Comparison of ENCODE assay signal across 17 cellular contexts in the genomic region with DNA sequence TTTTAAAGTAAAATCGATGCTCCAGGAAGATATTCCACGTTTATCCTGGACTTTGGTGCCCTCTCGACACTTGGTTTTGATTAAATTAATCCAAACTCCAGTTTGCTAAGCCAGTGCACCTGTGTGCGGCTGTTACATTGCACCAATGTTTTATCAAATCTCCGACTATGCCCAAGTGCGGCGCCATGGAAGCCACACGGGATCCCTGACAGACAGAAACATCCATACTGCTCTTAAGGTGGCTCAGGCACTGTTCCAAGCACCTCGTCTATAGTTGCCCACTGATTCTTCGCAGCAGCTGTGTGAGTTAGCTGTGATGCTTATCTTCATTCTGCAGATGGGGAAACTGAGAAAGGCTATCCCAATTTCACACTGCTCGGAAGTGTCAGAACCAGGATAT.
"Had no signal": no experiment of that assay in that cellular context is flagged by ENCODE, and none has a peak within 500 bp of the region (broad histone marks: within the 10 kb centered on the region; RNA-seq: fewer than 3 reads in every experiment).

No MANE protein-coding gene starts in this region.

- H3K27ac ChIP-seq: colonic mucosa, esophagus squamous epithelium, gastrocnemius medialis, tibial nerve, uterus had no signal

- H3K4me1 Mint-ChIP-seq: activated naive CD8-positive, alpha-beta T cell treated with anti-CD3 and anti-CD28 coated beads for 36 hours; central memory CD8-positive, alpha-beta T cell had no signal

- H3K9me3 Mint-ChIP-seq: activated CD4-positive, alpha-beta memory T cell treated with anti-CD3 and anti-CD28 coated beads for 36 hours; activated naive CD8-positive, alpha-beta T cell treated with anti-CD3 and anti-CD28 coated beads for 36 hours; central memory CD8-positive, alpha-beta T cell; nephron; stimulated activated naive CD8-positive, alpha-beta T cell treated with anti-CD3 and anti-CD28 coated beads, Interleukin-15, Interleukin-2, amounts not matched to agents 100 ng/mL and 50 ng/mL, for 24 hours had no signal

- H3K27ac Mint-ChIP-seq: activated CD4-positive, alpha-beta memory T cell treated with anti-CD3 and anti-CD28 coated beads for 36 hours; activated naive CD8-positive, alpha-beta T cell treated with anti-CD3 and anti-CD28 coated beads for 36 hours; stimulated activated naive CD8-positive, alpha-beta T cell treated with anti-CD3 and anti-CD28 coated beads, Interleukin-15, Interleukin-2, amounts not matched to agents 100 ng/mL and 50 ng/mL, for 24 hours had no signal

- H3K4me3 ChIP-seq: colonic mucosa, esophagus squamous epithelium, gastrocnemius medialis, tibial nerve, uterus had no signal

- H3K36me3 Mint-ChIP-seq: activated CD4-positive, alpha-beta memory T cell treated with anti-CD3 and anti-CD28 coated beads for 36 hours; activated naive CD8-positive, alpha-beta T cell treated with anti-CD3 and anti-CD28 coated beads for 36 hours had no signal

- H3K27me3 ChIP-seq: colonic mucosa, gastrocnemius medialis, tibial nerve, uterus had no signal

- H3K36me3 ChIP-seq: colonic mucosa, esophagus squamous epithelium, gastrocnemius medialis, uterus had no signal

- DNase-seq: activated CD4-positive, alpha-beta memory T cell treated with anti-CD3 and anti-CD28 coated beads for 36 hours; activated CD4-positive, alpha-beta T cell treated with anti-CD3 and anti-CD28 coated beads for 48 hours; activated naive CD4-positive, alpha-beta T cell treated with Interleukin-2 at 50 U/mL for 16 hours; activated naive CD8-positive, alpha-beta T cell treated with anti-CD3 and anti-CD28 coated beads for 36 hours; colonic mucosa; esophagus squamous epithelium; gastrocnemius medialis; left colon; midbrain; stimulated activated CD4-positive, alpha-beta T cell treated with anti-CD3 and anti-CD28 coated beads, Interleukin-12 subunit alpha, Interleukin-12 subunit beta, amount 100 ng/mL, for 4 hours; substantia nigra had no signal

- H3K4me1 ChIP-seq: colonic mucosa, esophagus squamous epithelium, gastrocnemius medialis, uterus had no signal

- H3K9me3 ChIP-seq: colonic mucosa, esophagus squamous epithelium, gastrocnemius medialis, uterus had no signal

- ATAC-seq: gastrocnemius medialis, left colon, SK-N-SH treated with all-trans-retinoic acid at 6 μM for 48 hours had no signal

- H3K4me3 Mint-ChIP-seq: activated CD4-positive, alpha-beta memory T cell treated with anti-CD3 and anti-CD28 coated beads for 36 hours; activated naive CD8-positive, alpha-beta T cell treated with anti-CD3 and anti-CD28 coated beads for 36 hours; central memory CD8-positive, alpha-beta T cell; nephron; stimulated activated naive CD8-positive, alpha-beta T cell treated with anti-CD3 and anti-CD28 coated beads, Interleukin-15, Interleukin-2, amounts not matched to agents 100 ng/mL and 50 ng/mL, for 24 hours had no signal
